ENCODE assay signal across 28 cellular contexts in the genomic region with DNA sequence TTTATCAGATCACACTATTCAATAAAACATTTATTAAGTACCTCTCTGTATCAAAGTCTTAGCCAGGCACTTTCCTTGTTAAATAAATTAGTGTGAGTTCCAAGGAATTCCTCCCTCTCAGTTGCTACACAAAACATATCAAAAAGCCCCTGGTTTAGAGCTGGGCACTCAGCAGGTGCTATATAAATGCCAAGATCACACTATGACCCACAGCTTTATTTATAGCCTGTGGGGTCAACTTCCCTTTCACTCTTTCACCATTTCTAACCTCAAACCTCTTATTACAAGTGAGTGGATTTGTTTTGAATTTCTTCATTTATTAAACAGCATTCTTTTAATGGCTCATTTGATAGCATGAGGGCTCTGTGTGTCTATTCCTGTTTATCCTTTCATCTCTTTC.
"Had no signal": no experiment of that assay in that cellular context is flagged by ENCODE, and none has a peak within 500 bp of the region (broad histone marks: within the 10 kb centered on the region; RNA-seq: fewer than 3 reads in every experiment).

No MANE protein-coding gene starts in this region.

- H3K9me3 ChIP-seq: body of pancreas, esophagus squamous epithelium, lower lobe of right lung, right atrium auricular region, suprapubic skin, transverse colon had no signal

- H3K4me3 Mint-ChIP-seq: activated CD8-positive, alpha-beta T cell treated with anti-CD3 and anti-CD28 coated beads for 36 hours; natural killer cell; WTC11 had no signal

- DNase-seq: activated CD4-positive, alpha-beta T cell treated with anti-CD3 and anti-CD28 coated beads, Interleukin-2, amount 50 U/mL, for 1 hour; activated CD8-positive, alpha-beta T cell treated with anti-CD3 and anti-CD28 coated beads for 36 hours; activated naive CD4-positive, alpha-beta T cell; activated T-cell treated with anti-CD3 and anti-CD28 coated beads, Interleukin-2, amount 50 U/mL, for 48 hours; body of pancreas; dermis blood vessel endothelial cell; effector CD4-positive, alpha-beta T cell; esophagus squamous epithelium; foreskin melanocyte; kidney glomerular epithelial cell; lower lobe of right lung; mesenchymal stem cell; natural killer cell; stimulated activated CD4-positive, alpha-beta T cell treated with anti-CD3 and anti-CD28 coated beads, Interleukin-15, amount 100 ng/mL, for 24 hours; stimulated activated CD4-positive, alpha-beta T cell treated with anti-CD3 and anti-CD28 coated beads, Interleukin-2, amount 100 ng/mL, for 24 hours; stimulated activated naive CD4-positive, alpha-beta T cell; T-helper 2 cell; transverse colon had no signal

- H3K27me3 ChIP-seq: body of pancreas, esophagus squamous epithelium, right atrium auricular region, suprapubic skin, transverse colon had no signal

- H3K4me1 Mint-ChIP-seq: WTC11 had no signal

- FAIRE-seq: colon, endometrium, urothelium cell line had no signal

- ATAC-seq: activated CD8-positive, alpha-beta T cell treated with anti-CD3 and anti-CD28 coated beads for 36 hours; activated naive CD4-positive, alpha-beta T cell treated with anti-CD3 and anti-CD28 coated beads, Interleukin-2, amount 50 U/mL, for 72 hours; body of pancreas; left lobe of liver; lower lobe of right lung; natural killer cell; WTC11 had no signal

- H3K9me3 Mint-ChIP-seq: activated CD8-positive, alpha-beta T cell treated with anti-CD3 and anti-CD28 coated beads for 36 hours; activated naive CD4-positive, alpha-beta T cell treated with anti-CD3 and anti-CD28 coated beads, Interleukin-2, amount 50 U/mL, for 72 hours; activated T-helper 2 cell treated with anti-CD3 and anti-CD28 coated beads, Interferon-gamma antibody, Interleukin-2, Interleukin-4, amounts not matched to agents 10 μg/mL and 5 μg/mL and 100 μg/mL, durations not matched to agents 14 hours and 24 hours and 36 hours; natural killer cell had no signal

- H3K4me3 ChIP-seq: body of pancreas, esophagus squamous epithelium, lower lobe of right lung, right atrium auricular region, suprapubic skin, transverse colon had no signal

- H3K36me3 ChIP-seq: esophagus squamous epithelium, lower lobe of right lung, right atrium auricular region, suprapubic skin, transverse colon had no signal

- H3K27ac ChIP-seq: body of pancreas, epithelial cell of prostate, esophagus squamous epithelium, lower lobe of right lung, suprapubic skin, transverse colon had no signal

- H3K36me3 Mint-ChIP-seq: activated naive CD4-positive, alpha-beta T cell treated with anti-CD3 and anti-CD28 coated beads, Interleukin-2, amount 50 U/mL, for 72 hours; natural killer cell; WTC11 had no signal

- H3K27ac Mint-ChIP-seq: activated CD8-positive, alpha-beta T cell treated with anti-CD3 and anti-CD28 coated beads for 36 hours; activated naive CD4-positive, alpha-beta T cell treated with anti-CD3 and anti-CD28 coated beads, Interleukin-2, amount 50 U/mL, for 72 hours; activated T-helper 2 cell treated with anti-CD3 and anti-CD28 coated beads, Interferon-gamma antibody, Interleukin-2, Interleukin-4, amounts not matched to agents 10 μg/mL and 5 μg/mL and 100 μg/mL, durations not matched to agents 14 hours and 24 hours and 36 hours; natural killer cell; WTC11 had no signal

- H3K4me1 ChIP-seq: esophagus squamous epithelium, lower lobe of right lung, suprapubic skin, transverse colon had no signal
